In genomic region chr1:41578712-41579335, GRCh38 we compare ENCODE assay signal across 1 cellular context.
TF ChIP-seq lines count a peak whose summit lies in the region.

No MANE protein-coding gene starts in this region.

TF ChIP-seq in HepG2, 621 proteins besides CTCF, POLR2A, EP300 and RAD21 (continued from another document and continues in another):
- TF ChIP-seq TFAP4 (IDR thresholded peaks at IDR 0.05; ENCODE audit: borderline replicate concordance, low read depth) (peak; percentile 49; the same call in 1 of the 2 replicates), SIN3B (IDR thresholded peaks at IDR 0.05; ENCODE audit: low read length) (no peak), CSRNP2 (CRISPR knock-in tag; conservative IDR thresholded peaks at IDR 0.05; ENCODE audit: low read depth) (no peak), ZSCAN29 (CRISPR knock-in tag; conservative IDR thresholded peaks at IDR 0.05) (no peak), ZNF800 (CRISPR knock-in tag; IDR thresholded peaks at IDR 0.05) (no peak), EED (CRISPR knock-in tag; IDR thresholded peaks at IDR 0.05) (no peak), ZBTB49 (CRISPR knock-in tag; IDR thresholded peaks at IDR 0.05; ENCODE audit: borderline replicate concordance) (no peak), HNRNPL (IDR thresholded peaks at IDR 0.05; ENCODE audit: low read depth, low read length) (no peak), ZNF691 (CRISPR knock-in tag; IDR thresholded peaks at IDR 0.05; ENCODE audit: borderline replicate concordance, low read depth) (no peak), PBX2 (CRISPR knock-in tag; IDR thresholded peaks at IDR 0.05) (no peak), ZNF292 (CRISPR knock-in tag; IDR thresholded peaks at IDR 0.05; ENCODE audit: borderline replicate concordance, low read depth) (no peak), RELA (CRISPR knock-in tag; IDR thresholded peaks at IDR 0.05) (no peak), ZNF574 (CRISPR knock-in tag; IDR thresholded peaks at IDR 0.05) (peak; percentile 91), MAFK (conservative IDR thresholded peaks at IDR 0.05 in 1 of 2, IDR thresholded peaks at IDR 0.05 in 1 of 2; ENCODE audit: low read length in 2 of 2) (peak; percentile 99), KDM4B (CRISPR knock-in tag; IDR thresholded peaks at IDR 0.05) (no peak), STAG1 (CRISPR knock-in tag; IDR thresholded peaks at IDR 0.05) (peak; percentile 23; the same call in 1 of the 2 replicates), MIER3 (CRISPR knock-in tag; IDR thresholded peaks at IDR 0.05; ENCODE audit: borderline replicate concordance) (no peak), PLSCR1 (CRISPR knock-in tag; IDR thresholded peaks at IDR 0.05; ENCODE audit: borderline replicate concordance) (no peak), ZNF510 (CRISPR knock-in tag; IDR thresholded peaks at IDR 0.05; ENCODE audit: low read depth) (no peak), ZNF879 (CRISPR knock-in tag; IDR thresholded peaks at IDR 0.05) (no peak), ZNF136 (CRISPR knock-in tag; IDR thresholded peaks at IDR 0.05; ENCODE audit: low read depth) (no peak), ZNF232 (CRISPR knock-in tag; IDR thresholded peaks at IDR 0.05; ENCODE audit: borderline replicate concordance) (no peak), FOXP4 (CRISPR knock-in tag; IDR thresholded peaks at IDR 0.05) (no peak), YEATS4 (CRISPR knock-in tag; IDR thresholded peaks at IDR 0.05; ENCODE audit: borderline replicate concordance) (no peak), ZNF747 (CRISPR knock-in tag; IDR thresholded peaks at IDR 0.05; ENCODE audit: borderline replicate concordance) (no peak), MAFF (IDR thresholded peaks at IDR 0.05; ENCODE audit: low read depth, low read length) (peak; percentile 99), ZNF276 (CRISPR knock-in tag; IDR thresholded peaks at IDR 0.05; ENCODE audit: low read depth) (no peak), DDIT3 (CRISPR knock-in tag; IDR thresholded peaks at IDR 0.05) (no peak), ZNF652 (CRISPR knock-in tag; IDR thresholded peaks at IDR 0.05; ENCODE audit: borderline replicate concordance, low read depth) (no peak), ZBED4 (CRISPR knock-in tag; IDR thresholded peaks at IDR 0.05; ENCODE audit: borderline replicate concordance) (no peak)
